Comparison of ENCODE assay signal across 1 cellular context in the genomic region with DNA sequence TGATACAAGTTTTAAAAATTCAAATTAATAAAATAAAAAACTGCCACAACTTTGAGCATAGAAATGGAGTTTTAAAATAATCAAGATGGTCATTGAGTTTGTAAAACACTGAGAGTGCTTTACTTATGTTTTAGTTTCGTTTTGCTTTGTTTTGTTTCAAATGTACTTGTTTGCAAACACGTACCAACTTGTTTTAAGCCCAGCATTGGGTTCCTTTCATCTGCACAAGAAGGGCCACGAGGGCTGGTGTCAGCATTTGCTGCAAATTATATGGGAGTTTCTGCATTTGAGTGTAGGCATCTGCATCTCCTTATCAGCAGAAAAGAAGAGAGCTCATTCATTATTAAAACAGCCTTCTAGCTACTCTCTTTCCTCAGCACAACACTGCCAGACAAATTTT.
TF ChIP-seq lines count a peak whose summit lies in the region.

No MANE protein-coding gene starts in this region.

TF ChIP-seq in SK-N-SH, 30 proteins besides CTCF, POLR2A, EP300 and RAD21 (continued from another document):
- TF ChIP-seq, protein P1, sequence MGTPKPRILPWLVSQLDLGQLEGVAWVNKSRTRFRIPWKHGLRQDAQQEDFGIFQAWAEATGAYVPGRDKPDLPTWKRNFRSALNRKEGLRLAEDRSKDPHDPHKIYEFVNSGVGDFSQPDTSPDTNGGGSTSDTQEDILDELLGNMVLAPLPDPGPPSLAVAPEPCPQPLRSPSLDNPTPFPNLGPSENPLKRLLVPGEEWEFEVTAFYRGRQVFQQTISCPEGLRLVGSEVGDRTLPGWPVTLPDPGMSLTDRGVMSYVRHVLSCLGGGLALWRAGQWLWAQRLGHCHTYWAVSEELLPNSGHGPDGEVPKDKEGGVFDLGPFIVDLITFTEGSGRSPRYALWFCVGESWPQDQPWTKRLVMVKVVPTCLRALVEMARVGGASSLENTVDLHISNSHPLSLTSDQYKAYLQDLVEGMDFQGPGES (IDR thresholded peaks at IDR 0.05; ENCODE audit: low read depth, low read length), result no peak
- TF ChIP-seq GABPA (IDR thresholded peaks at IDR 0.05; ENCODE audit: low read depth) (no peak), PBX3 (IDR thresholded peaks at IDR 0.05) (no peak), TEAD4 (IDR thresholded peaks at IDR 0.05; ENCODE audit: borderline replicate concordance, insufficient read depth) (no peak), NRF1 (IDR thresholded peaks at IDR 0.05; ENCODE audit: low read depth, low read length) (no peak), JUND (IDR thresholded peaks at IDR 0.05) (no peak), GATA2 (CRISPR knock-in tag; IDR thresholded peaks at IDR 0.05) (no peak), CHD2 (IDR thresholded peaks at IDR 0.05; ENCODE audit: low read length, partially characterized antibody) (no peak), FOXJ3 (CRISPR knock-in tag; IDR thresholded peaks at IDR 0.05) (no peak), POLR2AphosphoS5 (IDR thresholded peaks at IDR 0.05; ENCODE audit: low read depth, low read length) (no peak)
- TF ChIP-seq, protein P2, sequence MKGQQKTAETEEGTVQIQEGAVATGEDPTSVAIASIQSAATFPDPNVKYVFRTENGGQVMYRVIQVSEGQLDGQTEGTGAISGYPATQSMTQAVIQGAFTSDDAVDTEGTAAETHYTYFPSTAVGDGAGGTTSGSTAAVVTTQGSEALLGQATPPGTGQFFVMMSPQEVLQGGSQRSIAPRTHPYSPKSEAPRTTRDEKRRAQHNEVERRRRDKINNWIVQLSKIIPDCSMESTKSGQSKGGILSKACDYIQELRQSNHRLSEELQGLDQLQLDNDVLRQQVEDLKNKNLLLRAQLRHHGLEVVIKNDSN (IDR thresholded peaks at IDR 0.05; ENCODE audit: borderline replicate concordance, low read depth), result no peak
